ENCODE assay signal across 1 cellular context in genomic region chr2:233329489-233330135, GRCh38.
TF ChIP-seq lines count a peak whose summit lies in the region.

No MANE protein-coding gene starts in this region.

TF ChIP-seq in HEK293, 187 proteins besides CTCF, POLR2A, EP300 and RAD21 (continued from another document):
- TF ChIP-seq REST (tag by site-specific recombination; IDR thresholded peaks at IDR 0.05) (no peak), GLIS1 (tag by site-specific recombination; IDR thresholded peaks at IDR 0.05) (0 out of 2 replicates have a peak, but pooled peaks have one; percentile 25)
